25 cellular contexts compared by ENCODE assay signal in genomic region chr2:133824869-133825268, GRCh38.
DNase-seq lines count a peak whose midpoint lies in the region; ATAC-seq, FAIRE-seq and TF ChIP-seq lines count a peak whose summit lies in the region.
"Had no signal": no experiment of that assay in that cellular context is flagged by ENCODE, and none has a peak within 500 bp of the region (broad histone marks: within the 10 kb centered on the region; RNA-seq: fewer than 3 reads in every experiment).

No MANE protein-coding gene starts in this region.

- FAIRE-seq in endothelial cell of umbilical vein (lab: Jason Lieb, UNC) (peak; percentile 38), HepG2 (lab: Jason Lieb, UNC) (no peak)
- FAIRE-seq: A204.1, GM12878, GM12892, GM18507 had no signal

- ATAC-seq in left ventricle myocardium superior, result peak; percentile 72
- ATAC-seq in HepG2, result no peak
- ATAC-seq: GM12878 had no signal

- DNase-seq in left ventricle myocardium superior (no peak), left ventricle myocardium inferior (no peak), endothelial cell of umbilical vein (ENCODE audit: low read depth, low spot score) (no peak), glomerular visceral epithelial cell (ENCODE audit: extremely low spot score) (no peak), HepG2 (ENCODE audit: low spot score) (no peak)
- DNase-seq: 8988T; ACHN; BE2C; C1 segment of cervical spinal cord; CD4-positive, alpha-beta memory T cell; CD4-positive, CD25-positive, alpha-beta regulatory T cell; CD8-positive, alpha-beta memory T cell; COR-L47; DMS 273 treated with DMSO at 0.1 percent for 48 hours; DMS153; DMS53; DMS79; DND-41; EL; GDM1 had no signal

- no TSS peak for BruUV-seq in endothelial cell of umbilical vein (replicated peaks; lab: Mats Ljungman, UMichigan)
- BruUV-seq in HepG2 (replicated peaks; lab: Mats Ljungman, UMichigan), result no TSS peak

- intact Hi-C loops in left ventricle myocardium superior (cut with micrococcal nuclease) (no loop called here), left ventricle myocardium inferior (cut with micrococcal nuclease) (no loop called here), endothelial cell of umbilical vein (cut with micrococcal nuclease) (no loop called here), HepG2 (cut with micrococcal nuclease; ENCODE audit: unreplicated experiment) (no loop called here)

- H3K36me3 ChIP-seq in left ventricle myocardium inferior (no peaks in the 10 kb centered on the region), endothelial cell of umbilical vein (ENCODE audit: control insufficient read depth in 2 of 2, extremely low read depth in 1 of 2, insufficient read depth in 2 of 2, low read length in 2 of 2) (no peaks in the 10 kb centered on the region), HepG2 (replicated peaks in 1 of 2; ENCODE audit: control insufficient read depth in 1 of 2, insufficient read depth in 2 of 2, low read length in 2 of 2) (no peaks in the 10 kb centered on the region)
- H3K36me3 ChIP-seq: BE2C, BLaER1 had no signal

- H3K27ac ChIP-seq in left ventricle myocardium inferior (replicated peaks), result no peak overlapping the region
- H3K27ac ChIP-seq in endothelial cell of umbilical vein (ENCODE audit: insufficient read depth, low read depth, low read length), result no peak overlapping the region
- no peak overlapping the region for H3K27ac ChIP-seq in HepG2 (ENCODE audit: extremely low read length, insufficient read depth, low read length)
- H3K27ac ChIP-seq: BLaER1 had no signal

- H3K9ac ChIP-seq in endothelial cell of umbilical vein (replicated peaks; ENCODE audit: extremely low read depth, insufficient read depth, low read length), result no peak overlapping the region
- no peak overlapping the region for H3K9ac ChIP-seq in HepG2 (ENCODE audit: insufficient read depth, low read depth, low read length)
- H3K9ac ChIP-seq: BLaER1 had no signal

- no peak for TF ChIP-seq RAD21 in HepG2 (CRISPR knock-in tag; IDR thresholded peaks at IDR 0.05)

- TF ChIP-seq CTCF in left ventricle myocardium inferior (IDR thresholded peaks at IDR 0.05; ENCODE audit: borderline replicate concordance) (no peak), endothelial cell of umbilical vein (IDR thresholded peaks at IDR 0.05; ENCODE audit: extremely low read depth in 1 of 2, insufficient read depth in 1 of 2, low read depth in 1 of 2, low read length in 2 of 2) (no peak), HepG2 (CRISPR knock-in tag; IDR thresholded peaks at IDR 0.05) (no peak)

- no peaks in the 10 kb centered on the region for H3K79me2 ChIP-seq in endothelial cell of umbilical vein (ENCODE audit: control insufficient read depth, insufficient read depth, low read length)
- no peaks in the 10 kb centered on the region for H3K79me2 ChIP-seq in HepG2 (ENCODE audit: insufficient read depth, low read length)

- in situ Hi-C loops in HepG2 (cut with HindIII; ENCODE audit: extremely low pct_ligation_motif_present, low pct_unique_long_range_greater_than_20kb), result no loop called here

- dilution Hi-C loops in endothelial cell of umbilical vein (cut with MboI; ENCODE audit: extremely low pct_ligation_motif_present, low sequenced_read_pairs), result no loop called here

- H4K20me1 ChIP-seq in endothelial cell of umbilical vein (replicated peaks; ENCODE audit: control insufficient read depth, extremely low read depth, insufficient read depth, low read length) (no peaks in the 10 kb centered on the region), HepG2 (ENCODE audit: insufficient read depth, low read length) (no peaks in the 10 kb centered on the region; the same call in 1 of the 2 replicates)
- H4K20me1 ChIP-seq: BLaER1 had no signal

- H3K9me3 ChIP-seq in left ventricle myocardium inferior (replicated peaks), result peaks cover 4% of the 10 kb centered on the region
- H3K9me3 ChIP-seq in endothelial cell of umbilical vein (replicated peaks; ENCODE audit: control insufficient read depth, insufficient read depth, low read length), result no peaks in the 10 kb centered on the region
- H3K9me3 ChIP-seq in HepG2 (ENCODE audit: low read length), result no peaks in the 10 kb centered on the region
- H3K9me3 ChIP-seq: BE2C, BLaER1 had no signal

- H3K4me3 ChIP-seq in left ventricle myocardium inferior (no peak overlapping the region), endothelial cell of umbilical vein (replicated peaks in 1 of 3; ENCODE audit: insufficient read depth in 1 of 3, low read depth in 1 of 3, low read length in 3 of 3) (no peak overlapping the region), HepG2 (replicated peaks in 1 of 3; ENCODE audit: insufficient read depth in 1 of 3, low read depth in 2 of 3, low read length in 3 of 3) (no peak overlapping the region)
- H3K4me3 ChIP-seq: BLaER1, GM12878 had no signal

- TF ChIP-seq POLR2A in endothelial cell of umbilical vein (IDR thresholded peaks at IDR 0.05; ENCODE audit: low read depth, low read length), result no peak
- TF ChIP-seq POLR2A in HepG2 (IDR thresholded peaks at IDR 0.05; ENCODE audit: insufficient read depth in 1 of 2, low read depth in 2 of 2, low read length in 2 of 2), result no peak

- H3K4me1 ChIP-seq in left ventricle myocardium inferior (no peaks in the 10 kb centered on the region), endothelial cell of umbilical vein (ENCODE audit: control insufficient read depth, extremely low read depth, insufficient read depth, low read length) (peaks cover 32% of the 10 kb centered on the region), HepG2 (ENCODE audit: insufficient read depth, low read length) (no peaks in the 10 kb centered on the region)
- H3K4me1 ChIP-seq: BE2C, BLaER1 had no signal

- no peak for TF ChIP-seq EP300 in HepG2 (IDR thresholded peaks at IDR 0.05; ENCODE audit: low read depth in 2 of 2, low read length in 2 of 2)
- TF ChIP-seq EP300 in HepG2 (CRISPR knock-in tag; IDR thresholded peaks at IDR 0.05; ENCODE audit: borderline replicate concordance), result no peak

- H3K4me2 ChIP-seq in endothelial cell of umbilical vein (ENCODE audit: insufficient read depth, low read length), result no peak overlapping the region
- H3K4me2 ChIP-seq in HepG2 (ENCODE audit: low read depth, low read length), result no peak overlapping the region
- H3K4me2 ChIP-seq: BLaER1 had no signal

- no peaks in the 10 kb centered on the region for H3K9me1 ChIP-seq in endothelial cell of umbilical vein (replicated peaks; ENCODE audit: control insufficient read depth, extremely low read depth, insufficient read depth, low read length)

- POLR2A ChIA-PET in endothelial cell of umbilical vein (lab: Charles Lee), result no interaction called here
- POLR2A ChIA-PET in HepG2 (lab: Yijun Ruan, JAX), result no interaction called here

- 26% methylated on average over 1 of the region's 1 CpG for WGBS in HepG2 (ENCODE audit: low lambda C conversion rate)

- CTCF ChIA-PET in endothelial cell of umbilical vein (lab: Charles Lee), result interaction anchor here (1.5 kb wide), 1 partner anchor 45 kb away, joined by 4 read pairs; no protein-coding TSS in a partner anchor
- CTCF ChIA-PET in HepG2 (lab: Yijun Ruan, JAX; ENCODE audit: low intra/inter-chr PET ratio, low total read pairs), result no interaction called here

- H2AFZ ChIP-seq in endothelial cell of umbilical vein (ENCODE audit: low read depth, low read length), result no peak overlapping the region
- H2AFZ ChIP-seq in HepG2 (ENCODE audit: low read length), result no peak overlapping the region

- H3K27me3 ChIP-seq in left ventricle myocardium inferior (ENCODE audit: low read depth) (no peaks in the 10 kb centered on the region), endothelial cell of umbilical vein (ENCODE audit: control insufficient read depth in 2 of 2, insufficient read depth in 2 of 2, low read length in 2 of 2) (no peaks in the 10 kb centered on the region), HepG2 (ENCODE audit: control insufficient read depth in 1 of 2, insufficient read depth in 2 of 2, low read length in 2 of 2) (no peaks in the 10 kb centered on the region; a peak in 1 of 5 replicates)
- H3K27me3 ChIP-seq: BE2C, BLaER1 had no signal

TF ChIP-seq in endothelial cell of umbilical vein, 7 proteins besides CTCF, POLR2A, EP300 and RAD21:
- no peak for TF ChIP-seq MAX (IDR thresholded peaks at IDR 0.05; ENCODE audit: insufficient read depth, insufficient read length)
- no peak for TF ChIP-seq MYC (IDR thresholded peaks at IDR 0.05; ENCODE audit: low read depth, low read length)

TF ChIP-seq in HepG2, 621 proteins besides CTCF, POLR2A, EP300 and RAD21:
- TF ChIP-seq MEIS2 (CRISPR knock-in tag; IDR thresholded peaks at IDR 0.05) (no peak), ZC3H4 (CRISPR knock-in tag; IDR thresholded peaks at IDR 0.05; ENCODE audit: borderline replicate concordance) (no peak), TOE1 (CRISPR knock-in tag; IDR thresholded peaks at IDR 0.05) (no peak), ZNF841 (CRISPR knock-in tag; IDR thresholded peaks at IDR 0.05; ENCODE audit: borderline replicate concordance) (no peak), ZNF543 (CRISPR knock-in tag; IDR thresholded peaks at IDR 0.05) (no peak), RNF2 (conservative IDR thresholded peaks at IDR 0.05; ENCODE audit: low read depth) (no peak), GABPA (IDR thresholded peaks at IDR 0.05; ENCODE audit: low read depth, low read length) (no peak), GABPA (CRISPR knock-in tag; IDR thresholded peaks at IDR 0.05; ENCODE audit: low read depth) (no peak), ZZZ3 (CRISPR knock-in tag; IDR thresholded peaks at IDR 0.05; ENCODE audit: borderline replicate concordance) (no peak), ZNF337 (CRISPR knock-in tag; IDR thresholded peaks at IDR 0.05; ENCODE audit: borderline replicate concordance, low read depth) (no peak), ETV5 (CRISPR knock-in tag; IDR thresholded peaks at IDR 0.05; ENCODE audit: borderline replicate concordance) (no peak), LBX2 (CRISPR knock-in tag; IDR thresholded peaks at IDR 0.05; ENCODE audit: borderline replicate concordance) (no peak), CAMTA2 (CRISPR knock-in tag; IDR thresholded peaks at IDR 0.05; ENCODE audit: borderline replicate concordance) (no peak), ZNF234 (CRISPR knock-in tag; conservative IDR thresholded peaks at IDR 0.05) (no peak)
